ENCODE assay signal across 25 cellular contexts in the genomic region with DNA sequence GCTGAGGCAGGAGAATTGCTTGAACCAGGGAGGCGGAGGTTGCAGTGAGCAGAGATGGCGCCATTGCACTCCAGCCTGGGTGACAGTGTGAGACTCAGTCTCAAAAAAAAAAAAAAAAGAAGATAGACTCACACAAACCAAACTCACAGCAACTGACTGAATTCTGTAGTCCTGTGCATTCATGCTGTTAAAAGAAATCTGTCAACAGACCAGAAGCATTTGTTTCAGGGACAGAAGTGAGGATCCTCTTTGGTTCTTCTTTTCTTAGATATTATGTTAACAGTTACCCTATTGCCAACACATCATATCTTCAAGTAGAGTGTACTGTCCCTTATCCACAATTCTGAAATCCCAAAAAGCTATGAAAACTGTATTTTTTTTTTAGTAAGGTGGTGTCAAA.
"Had no signal": no experiment of that assay in that cellular context is flagged by ENCODE, and none has a peak within 500 bp of the region (broad histone marks: within the 10 kb centered on the region; RNA-seq: fewer than 3 reads in every experiment).

No MANE protein-coding gene starts in this region.

- DNase-seq: activated B cell treated with CpG ODN at 0.5 μM for 24 hours; activated CD4-positive, alpha-beta memory T cell treated with anti-CD3 and anti-CD28 coated beads for 36 hours; activated CD4-positive, alpha-beta T cell treated with anti-CD3 and anti-CD28 coated beads for 4 hours; activated CD4-positive, alpha-beta T cell treated with anti-CD3 and anti-CD28 coated beads, Interleukin-2, amount 10 ng/mL, durations not matched to agents 24 days and 14 days; activated CD4-positive, alpha-beta T cell treated with anti-CD3 and anti-CD28 coated beads, Interleukin-2, amount 50 U/mL, for 1 hour; activated CD4-positive, alpha-beta T cell treated with anti-CD3 and anti-CD28 coated beads, Interleukin-2, amount 50 U/mL, for 4 hours; activated CD4-positive, CD25-positive, alpha-beta regulatory T cell treated with anti-CD3 and anti-CD28 coated beads, Interleukin-2, amount 50 U/mL, for 72 hours; activated CD8-positive, alpha-beta memory T cell treated with anti-CD3 and anti-CD28 coated beads, Interleukin-2, amount 50 U/mL, for 4 hours; activated CD8-positive, alpha-beta T cell treated with anti-CD3 and anti-CD28 coated beads for 36 hours; activated effector memory CD4-positive, alpha-beta T cell treated with anti-CD3 and anti-CD28 coated beads, Interleukin-2, amount 50 U/mL, for 16 hours; activated gamma-delta T cell treated with Interleukin-2 at 50 U/mL for 16 hours; activated naive CD4-positive, alpha-beta T cell treated with anti-CD3 and anti-CD28 coated beads, Interleukin-2, amount 10 ng/mL, durations not matched to agents 7 days and 5 days; activated naive CD4-positive, alpha-beta T cell treated with Interleukin-2 at 50 U/mL for 16 hours; activated naive CD8-positive, alpha-beta T cell treated with anti-CD3 and anti-CD28 coated beads, Interleukin-2, amount 10 ng/mL, durations not matched to agents 7 days and 5 days; activated naive CD8-positive, alpha-beta T cell treated with anti-CD3 and anti-CD28 coated beads, Interleukin-2, amount 50 U/mL, for 24 hours; activated T-cell treated with anti-CD3 and anti-CD28 coated beads for 4 hours; activated T-cell treated with anti-CD3 and anti-CD28 coated beads, Interleukin-2, amount 50 U/mL, for 1 hour; activated T-cell treated with anti-CD3 and anti-CD28 coated beads, Interleukin-2, amount 50 U/mL, for 4 hours; activated T-cell treated with anti-CD3 and anti-CD28 coated beads, Interleukin-2, amount 50 U/mL, for 72 hours; amygdala; anterior cingulate cortex; central memory CD4-positive, alpha-beta T cell; T-helper 2 cell; T-helper 9 cell had no signal

- ATAC-seq: activated CD8-positive, alpha-beta T cell treated with anti-CD3 and anti-CD28 coated beads for 36 hours; activated naive CD8-positive, alpha-beta T cell treated with anti-CD3 and anti-CD28 coated beads, Interleukin-2, amount 50 U/mL, for 24 hours; activated T-cell treated with anti-CD3 and anti-CD28 coated beads, Interleukin-2, amount 50 U/mL, for 4 hours; activated T-cell treated with anti-CD3 and anti-CD28 coated beads, Interleukin-2, amount 50 U/mL, for 72 hours; activated T-helper 17 cell treated with anti-CD3 and anti-CD28 coated beads, Interleukin-2, amount 50 U/mL, for 72 hours had no signal
